Comparison of ENCODE assay signal across 32 cellular contexts in genomic region chr3:24734019-24734418, GRCh38.
"Had no signal": no experiment of that assay in that cellular context is flagged by ENCODE, and none has a peak within 500 bp of the region (broad histone marks: within the 10 kb centered on the region; RNA-seq: fewer than 3 reads in every experiment).

No MANE protein-coding gene starts in this region.

- DNase-seq: activated CD4-positive, alpha-beta T cell treated with anti-CD3 and anti-CD28 coated beads for 1 hour; activated CD4-positive, alpha-beta T cell treated with anti-CD3 and anti-CD28 coated beads for 4 hours; activated CD4-positive, alpha-beta T cell treated with anti-CD3 and anti-CD28 coated beads, Interleukin-2, amount 10 ng/mL, durations not matched to agents 7 days and 5 days; activated CD4-positive, alpha-beta T cell treated with anti-CD3 and anti-CD28 coated beads, Interleukin-2, amount 50 U/mL, for 4 hours; activated CD8-positive, alpha-beta memory T cell treated with anti-CD3 and anti-CD28 coated beads for 24 hours; activated CD8-positive, alpha-beta T cell treated with anti-CD3 and anti-CD28 coated beads for 36 hours; activated effector memory CD4-positive, alpha-beta T cell treated with anti-CD3 and anti-CD28 coated beads, Interleukin-2, amount 50 U/mL, for 16 hours; activated naive CD4-positive, alpha-beta T cell treated with anti-CD3 and anti-CD28 coated beads for 36 hours; activated naive CD8-positive, alpha-beta T cell treated with anti-CD3 and anti-CD28 coated beads for 36 hours; activated naive CD8-positive, alpha-beta T cell treated with anti-CD3 and anti-CD28 coated beads, Interleukin-2, amount 50 U/mL, for 24 hours; activated T-cell treated with anti-CD3 and anti-CD28 coated beads, Interleukin-2, amount 50 U/mL, for 1 hour; activated T-cell treated with anti-CD3 and anti-CD28 coated beads, Interleukin-2, amount 50 U/mL, for 48 hours; adrenal gland; amygdala; aorta; body of pancreas; central memory CD4-positive, alpha-beta T cell; dorsolateral prefrontal cortex; effector memory CD4-positive, alpha-beta T cell; foreskin melanocyte; heart right ventricle; T-helper 2 cell had no signal

- H3K9me3 Mint-ChIP-seq: activated CD4-positive, alpha-beta T cell treated with anti-CD3 and anti-CD28 coated beads, Interleukin-2, amount 10 ng/mL, durations not matched to agents 7 days and 5 days; activated CD8-positive, alpha-beta T cell treated with anti-CD3 and anti-CD28 coated beads for 36 hours; activated naive CD4-positive, alpha-beta T cell treated with anti-CD3 and anti-CD28 coated beads for 36 hours; activated naive CD4-positive, alpha-beta T cell treated with anti-CD3 and anti-CD28 coated beads, Interleukin-2, amount 50 U/mL, for 24 hours; activated naive CD8-positive, alpha-beta T cell treated with anti-CD3 and anti-CD28 coated beads for 36 hours; activated naive CD8-positive, alpha-beta T cell treated with anti-CD3 and anti-CD28 coated beads, Interleukin-2, amount 50 U/mL, for 24 hours; activated T-helper 1 cell treated with anti-CD3 and anti-CD28 coated beads, Interleukin-12 subunit alpha, Interleukin-12 subunit beta, Interleukin-2, Interleukin-4 antibody, amounts not matched to agents 30 ng/mL and 10 ng/mL and 1 ng/mL, durations not matched to agents 14 hours and 24 hours and 36 hours; activated T-helper 2 cell treated with anti-CD3 and anti-CD28 coated beads, Interferon-gamma antibody, Interleukin-2, Interleukin-4, amounts not matched to agents 10 μg/mL and 5 μg/mL and 100 μg/mL, durations not matched to agents 14 hours and 24 hours and 36 hours; dendritic cell treated with granulocyte-macrophage colony-stimulating factor and Interleukin-4, amounts not matched to agents 40 ng/mL and 50 ng/mL, for 4 days had no signal

- ATAC-seq: activated CD8-positive, alpha-beta T cell treated with anti-CD3 and anti-CD28 coated beads for 36 hours; activated naive CD8-positive, alpha-beta T cell treated with anti-CD3 and anti-CD28 coated beads, Interleukin-2, amount 50 U/mL, for 24 hours; body of pancreas; gastroesophageal sphincter; heart right ventricle; WTC11 had no signal

- H3K36me3 ChIP-seq: adrenal gland, cardiac muscle cell, esophagus muscularis mucosa, gastroesophageal sphincter, heart right ventricle had no signal

- H3K4me3 ChIP-seq: adrenal gland, body of pancreas, cardiac muscle cell, coronary artery, dorsolateral prefrontal cortex, esophagus muscularis mucosa, gastroesophageal sphincter, heart right ventricle had no signal

- H3K36me3 Mint-ChIP-seq: activated naive CD4-positive, alpha-beta T cell treated with anti-CD3 and anti-CD28 coated beads, Interleukin-2, amount 50 U/mL, for 24 hours; activated naive CD8-positive, alpha-beta T cell treated with anti-CD3 and anti-CD28 coated beads for 36 hours; WTC11 had no signal

- H3K4me1 ChIP-seq: adrenal gland, body of pancreas, esophagus muscularis mucosa, gastroesophageal sphincter, heart right ventricle had no signal

- H3K4me3 Mint-ChIP-seq: activated CD4-positive, alpha-beta T cell treated with anti-CD3 and anti-CD28 coated beads, Interleukin-2, amount 10 ng/mL, durations not matched to agents 7 days and 5 days; activated CD8-positive, alpha-beta T cell treated with anti-CD3 and anti-CD28 coated beads for 36 hours; activated naive CD4-positive, alpha-beta T cell treated with anti-CD3 and anti-CD28 coated beads for 36 hours; activated naive CD4-positive, alpha-beta T cell treated with anti-CD3 and anti-CD28 coated beads, Interleukin-2, amount 50 U/mL, for 24 hours; activated naive CD8-positive, alpha-beta T cell treated with anti-CD3 and anti-CD28 coated beads for 36 hours; activated naive CD8-positive, alpha-beta T cell treated with anti-CD3 and anti-CD28 coated beads, Interleukin-2, amount 50 U/mL, for 24 hours; activated T-helper 1 cell treated with anti-CD3 and anti-CD28 coated beads, Interleukin-12 subunit alpha, Interleukin-12 subunit beta, Interleukin-2, Interleukin-4 antibody, amounts not matched to agents 30 ng/mL and 10 ng/mL and 1 ng/mL, durations not matched to agents 14 hours and 24 hours and 36 hours; dendritic cell treated with granulocyte-macrophage colony-stimulating factor and Interleukin-4, amounts not matched to agents 40 ng/mL and 50 ng/mL, for 4 days; WTC11 had no signal

- H3K27me3 Mint-ChIP-seq: activated CD4-positive, alpha-beta T cell treated with anti-CD3 and anti-CD28 coated beads, Interleukin-2, amount 10 ng/mL, durations not matched to agents 7 days and 5 days; activated CD8-positive, alpha-beta T cell treated with anti-CD3 and anti-CD28 coated beads for 36 hours; activated naive CD4-positive, alpha-beta T cell treated with anti-CD3 and anti-CD28 coated beads, Interleukin-2, amount 50 U/mL, for 24 hours; activated naive CD8-positive, alpha-beta T cell treated with anti-CD3 and anti-CD28 coated beads for 36 hours; activated naive CD8-positive, alpha-beta T cell treated with anti-CD3 and anti-CD28 coated beads, Interleukin-2, amount 50 U/mL, for 24 hours; dendritic cell treated with granulocyte-macrophage colony-stimulating factor and Interleukin-4, amounts not matched to agents 40 ng/mL and 50 ng/mL, for 4 days had no signal

- H3K27ac ChIP-seq: adrenal gland, body of pancreas, cardiac muscle cell, coronary artery, dorsolateral prefrontal cortex, esophagus muscularis mucosa, gastroesophageal sphincter, heart right ventricle, VCaP had no signal

- H3K27ac Mint-ChIP-seq: activated CD4-positive, alpha-beta T cell treated with anti-CD3 and anti-CD28 coated beads, Interleukin-2, amount 10 ng/mL, durations not matched to agents 7 days and 5 days; activated CD8-positive, alpha-beta T cell treated with anti-CD3 and anti-CD28 coated beads for 36 hours; activated naive CD4-positive, alpha-beta T cell treated with anti-CD3 and anti-CD28 coated beads for 36 hours; activated naive CD4-positive, alpha-beta T cell treated with anti-CD3 and anti-CD28 coated beads, Interleukin-2, amount 50 U/mL, for 24 hours; activated naive CD8-positive, alpha-beta T cell treated with anti-CD3 and anti-CD28 coated beads for 36 hours; activated naive CD8-positive, alpha-beta T cell treated with anti-CD3 and anti-CD28 coated beads, Interleukin-2, amount 50 U/mL, for 24 hours; activated T-helper 1 cell treated with anti-CD3 and anti-CD28 coated beads, Interleukin-12 subunit alpha, Interleukin-12 subunit beta, Interleukin-2, Interleukin-4 antibody, amounts not matched to agents 30 ng/mL and 10 ng/mL and 1 ng/mL, durations not matched to agents 14 hours and 24 hours and 36 hours; activated T-helper 2 cell treated with anti-CD3 and anti-CD28 coated beads, Interferon-gamma antibody, Interleukin-2, Interleukin-4, amounts not matched to agents 10 μg/mL and 5 μg/mL and 100 μg/mL, durations not matched to agents 14 hours and 24 hours and 36 hours; dendritic cell treated with granulocyte-macrophage colony-stimulating factor and Interleukin-4, amounts not matched to agents 40 ng/mL and 50 ng/mL, for 4 days; WTC11 had no signal

- H3K27me3 ChIP-seq: adrenal gland, body of pancreas, cardiac muscle cell, dorsolateral prefrontal cortex, esophagus muscularis mucosa, gastroesophageal sphincter, heart right ventricle had no signal

- H3K9me3 ChIP-seq: adrenal gland, body of pancreas, esophagus muscularis mucosa had no signal

- H3K4me1 Mint-ChIP-seq: activated CD4-positive, alpha-beta T cell treated with anti-CD3 and anti-CD28 coated beads, Interleukin-2, amount 10 ng/mL, durations not matched to agents 7 days and 5 days; activated naive CD4-positive, alpha-beta T cell treated with anti-CD3 and anti-CD28 coated beads, Interleukin-2, amount 50 U/mL, for 24 hours; activated naive CD8-positive, alpha-beta T cell treated with anti-CD3 and anti-CD28 coated beads for 36 hours; activated naive CD8-positive, alpha-beta T cell treated with anti-CD3 and anti-CD28 coated beads, Interleukin-2, amount 50 U/mL, for 24 hours; WTC11 had no signal
